ENCODE assay signal across 2 cellular contexts in the genomic region with DNA sequence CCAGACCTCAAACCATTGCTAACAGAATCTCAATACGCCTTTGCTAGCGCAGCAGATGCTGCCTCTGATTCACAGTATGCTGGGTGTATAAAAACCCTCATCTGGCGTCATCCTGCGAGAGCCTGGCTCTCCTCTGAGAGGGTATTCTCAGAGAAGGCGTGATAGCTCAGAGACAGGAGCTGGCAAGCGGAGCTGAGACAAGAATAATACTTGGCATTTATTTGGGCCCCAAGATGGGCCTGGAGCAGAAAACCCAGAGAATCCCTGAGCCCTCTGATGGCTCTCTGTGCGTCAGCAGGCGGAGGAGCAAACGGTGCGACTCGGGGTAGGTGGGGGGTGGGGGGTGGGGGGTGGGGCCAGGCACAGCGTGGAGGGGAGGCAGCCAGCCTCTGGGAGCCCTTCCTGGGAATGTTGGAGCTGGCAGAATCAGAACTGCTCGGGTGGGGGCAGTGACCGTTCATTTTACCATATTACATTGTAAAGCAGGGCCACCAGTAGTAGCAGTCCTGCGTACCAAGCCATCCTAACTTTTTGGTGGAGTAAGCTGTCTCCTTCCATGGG.
TF ChIP-seq lines count a peak whose summit lies in the region.

No MANE protein-coding gene starts in this region.

TF ChIP-seq in H1, 55 proteins besides CTCF, POLR2A, EP300 and RAD21:
- peak; percentile 57; the same call in 1 of the 2 replicates for TF ChIP-seq CREB1 (IDR thresholded peaks at IDR 0.05)
- TF ChIP-seq MAFK (IDR thresholded peaks at IDR 0.05; ENCODE audit: low read depth, low read length) = peak; percentile 71
- TF ChIP-seq TBP (IDR thresholded peaks at IDR 0.05; ENCODE audit: low read depth, low read length) = peak; percentile 18; the same call in 1 of the 2 replicates
- TF ChIP-seq ASH2L (IDR thresholded peaks at IDR 0.05; ENCODE audit: low read length) = peak; percentile 52
- TF ChIP-seq RNF2 (IDR thresholded peaks at IDR 0.05; ENCODE audit: borderline replicate concordance, low read depth, low read length, missing control alignments, poor library complexity, severe bottlenecking) = no peak
- TF ChIP-seq, protein P1, sequence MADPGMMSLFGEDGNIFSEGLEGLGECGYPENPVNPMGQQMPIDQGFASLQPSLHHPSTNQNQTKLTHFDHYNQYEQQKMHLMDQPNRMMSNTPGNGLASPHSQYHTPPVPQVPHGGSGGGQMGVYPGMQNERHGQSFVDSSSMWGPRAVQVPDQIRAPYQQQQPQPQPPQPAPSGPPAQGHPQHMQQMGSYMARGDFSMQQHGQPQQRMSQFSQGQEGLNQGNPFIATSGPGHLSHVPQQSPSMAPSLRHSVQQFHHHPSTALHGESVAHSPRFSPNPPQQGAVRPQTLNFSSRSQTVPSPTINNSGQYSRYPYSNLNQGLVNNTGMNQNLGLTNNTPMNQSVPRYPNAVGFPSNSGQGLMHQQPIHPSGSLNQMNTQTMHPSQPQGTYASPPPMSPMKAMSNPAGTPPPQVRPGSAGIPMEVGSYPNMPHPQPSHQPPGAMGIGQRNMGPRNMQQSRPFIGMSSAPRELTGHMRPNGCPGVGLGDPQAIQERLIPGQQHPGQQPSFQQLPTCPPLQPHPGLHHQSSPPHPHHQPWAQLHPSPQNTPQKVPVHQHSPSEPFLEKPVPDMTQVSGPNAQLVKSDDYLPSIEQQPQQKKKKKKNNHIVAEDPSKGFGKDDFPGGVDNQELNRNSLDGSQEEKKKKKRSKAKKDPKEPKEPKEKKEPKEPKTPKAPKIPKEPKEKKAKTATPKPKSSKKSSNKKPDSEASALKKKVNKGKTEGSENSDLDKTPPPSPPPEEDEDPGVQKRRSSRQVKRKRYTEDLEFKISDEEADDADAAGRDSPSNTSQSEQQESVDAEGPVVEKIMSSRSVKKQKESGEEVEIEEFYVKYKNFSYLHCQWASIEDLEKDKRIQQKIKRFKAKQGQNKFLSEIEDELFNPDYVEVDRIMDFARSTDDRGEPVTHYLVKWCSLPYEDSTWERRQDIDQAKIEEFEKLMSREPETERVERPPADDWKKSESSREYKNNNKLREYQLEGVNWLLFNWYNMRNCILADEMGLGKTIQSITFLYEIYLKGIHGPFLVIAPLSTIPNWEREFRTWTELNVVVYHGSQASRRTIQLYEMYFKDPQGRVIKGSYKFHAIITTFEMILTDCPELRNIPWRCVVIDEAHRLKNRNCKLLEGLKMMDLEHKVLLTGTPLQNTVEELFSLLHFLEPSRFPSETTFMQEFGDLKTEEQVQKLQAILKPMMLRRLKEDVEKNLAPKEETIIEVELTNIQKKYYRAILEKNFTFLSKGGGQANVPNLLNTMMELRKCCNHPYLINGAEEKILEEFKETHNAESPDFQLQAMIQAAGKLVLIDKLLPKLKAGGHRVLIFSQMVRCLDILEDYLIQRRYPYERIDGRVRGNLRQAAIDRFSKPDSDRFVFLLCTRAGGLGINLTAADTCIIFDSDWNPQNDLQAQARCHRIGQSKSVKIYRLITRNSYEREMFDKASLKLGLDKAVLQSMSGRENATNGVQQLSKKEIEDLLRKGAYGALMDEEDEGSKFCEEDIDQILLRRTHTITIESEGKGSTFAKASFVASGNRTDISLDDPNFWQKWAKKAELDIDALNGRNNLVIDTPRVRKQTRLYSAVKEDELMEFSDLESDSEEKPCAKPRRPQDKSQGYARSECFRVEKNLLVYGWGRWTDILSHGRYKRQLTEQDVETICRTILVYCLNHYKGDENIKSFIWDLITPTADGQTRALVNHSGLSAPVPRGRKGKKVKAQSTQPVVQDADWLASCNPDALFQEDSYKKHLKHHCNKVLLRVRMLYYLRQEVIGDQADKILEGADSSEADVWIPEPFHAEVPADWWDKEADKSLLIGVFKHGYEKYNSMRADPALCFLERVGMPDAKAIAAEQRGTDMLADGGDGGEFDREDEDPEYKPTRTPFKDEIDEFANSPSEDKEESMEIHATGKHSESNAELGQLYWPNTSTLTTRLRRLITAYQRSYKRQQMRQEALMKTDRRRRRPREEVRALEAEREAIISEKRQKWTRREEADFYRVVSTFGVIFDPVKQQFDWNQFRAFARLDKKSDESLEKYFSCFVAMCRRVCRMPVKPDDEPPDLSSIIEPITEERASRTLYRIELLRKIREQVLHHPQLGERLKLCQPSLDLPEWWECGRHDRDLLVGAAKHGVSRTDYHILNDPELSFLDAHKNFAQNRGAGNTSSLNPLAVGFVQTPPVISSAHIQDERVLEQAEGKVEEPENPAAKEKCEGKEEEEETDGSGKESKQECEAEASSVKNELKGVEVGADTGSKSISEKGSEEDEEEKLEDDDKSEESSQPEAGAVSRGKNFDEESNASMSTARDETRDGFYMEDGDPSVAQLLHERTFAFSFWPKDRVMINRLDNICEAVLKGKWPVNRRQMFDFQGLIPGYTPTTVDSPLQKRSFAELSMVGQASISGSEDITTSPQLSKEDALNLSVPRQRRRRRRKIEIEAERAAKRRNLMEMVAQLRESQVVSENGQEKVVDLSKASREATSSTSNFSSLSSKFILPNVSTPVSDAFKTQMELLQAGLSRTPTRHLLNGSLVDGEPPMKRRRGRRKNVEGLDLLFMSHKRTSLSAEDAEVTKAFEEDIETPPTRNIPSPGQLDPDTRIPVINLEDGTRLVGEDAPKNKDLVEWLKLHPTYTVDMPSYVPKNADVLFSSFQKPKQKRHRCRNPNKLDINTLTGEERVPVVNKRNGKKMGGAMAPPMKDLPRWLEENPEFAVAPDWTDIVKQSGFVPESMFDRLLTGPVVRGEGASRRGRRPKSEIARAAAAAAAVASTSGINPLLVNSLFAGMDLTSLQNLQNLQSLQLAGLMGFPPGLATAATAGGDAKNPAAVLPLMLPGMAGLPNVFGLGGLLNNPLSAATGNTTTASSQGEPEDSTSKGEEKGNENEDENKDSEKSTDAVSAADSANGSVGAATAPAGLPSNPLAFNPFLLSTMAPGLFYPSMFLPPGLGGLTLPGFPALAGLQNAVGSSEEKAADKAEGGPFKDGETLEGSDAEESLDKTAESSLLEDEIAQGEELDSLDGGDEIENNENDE (IDR thresholded peaks at IDR 0.05; ENCODE audit: insufficient replicate concordance, low read length) = peak; percentile 99
- peak; percentile 40; the same call in 1 of the 2 replicates for TF ChIP-seq TEAD4 (IDR thresholded peaks at IDR 0.05; ENCODE audit: low read depth, low read length)
- TF ChIP-seq SUZ12 (IDR thresholded peaks at IDR 0.05; ENCODE audit: low read length) = no peak

TF ChIP-seq in HepG2, 621 proteins besides CTCF, POLR2A, EP300 and RAD21:
- TF ChIP-seq GZF1 (CRISPR knock-in tag; IDR thresholded peaks at IDR 0.05) (peak; percentile 98), POLR2G (IDR thresholded peaks at IDR 0.05; ENCODE audit: low read depth, low read length) (no peak)
